In the genomic region with DNA sequence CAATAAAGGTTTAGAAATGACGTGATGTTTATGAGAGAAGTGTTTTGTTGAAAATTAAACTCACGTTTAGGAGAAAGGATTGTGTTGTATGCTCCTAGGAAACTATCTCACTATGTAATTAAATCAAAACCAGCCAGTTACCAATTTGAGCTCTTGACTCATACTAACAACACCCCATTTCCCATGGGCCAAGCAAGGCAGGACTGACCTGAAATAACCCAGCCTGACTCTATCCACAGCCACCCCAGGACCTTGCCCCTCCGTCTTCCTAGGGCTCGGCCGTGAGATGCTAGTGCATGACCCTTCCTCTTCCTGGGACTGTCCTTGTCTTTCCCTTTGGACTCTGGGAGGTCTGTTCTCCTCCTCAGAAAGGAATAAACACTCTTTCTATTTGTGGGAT, we compare ENCODE assay signal across 15 cellular contexts. TPM values are rescaled to one million over a fixed set of nuclear protein-coding genes. Genes with fewer than 3 reads are reported as not detected.
DNase-seq lines count a peak whose midpoint lies in the region; ATAC-seq and TF ChIP-seq lines count a peak whose summit lies in the region.
"Had no signal": no experiment of that assay in that cellular context is flagged by ENCODE, and none has a peak within 500 bp of the region (broad histone marks: within the 10 kb centered on the region; RNA-seq: fewer than 3 reads in every experiment).

No MANE protein-coding gene starts in this region.

- peaks cover 5 to 24% of the 10 kb centered on the region in 2 experiments; a peak in 3 of 4 replicates for H3K4me1 ChIP-seq in SK-N-SH (ENCODE audit: control insufficient read depth in 1 of 2, insufficient read depth in 2 of 2, low read depth in 1 of 2, low read length in 1 of 2)
- H3K4me1 ChIP-seq in psoas muscle, result peaks cover 3% of the 10 kb centered on the region

- TF ChIP-seq EP300 in SK-N-SH (IDR thresholded peaks at IDR 0.05; ENCODE audit: borderline replicate concordance in 1 of 2, low read depth in 1 of 2, low read length in 1 of 2), result no peak

- H3K9me2 ChIP-seq in SK-N-SH, result no peaks in the 10 kb centered on the region

- no peak overlapping the region for H3K27ac Mint-ChIP-seq in CD4-positive, alpha-beta T cell
- H3K27ac Mint-ChIP-seq in type B pancreatic cell, result no peak overlapping the region
- H3K27ac Mint-ChIP-seq in glutamatergic neuron (ENCODE audit: unreplicated experiment), result no peak overlapping the region
- H3K27ac Mint-ChIP-seq: activated CD4-positive, alpha-beta T cell treated with anti-CD3 and anti-CD28 coated beads for 36 hours; activated T-cell treated with anti-CD3 and anti-CD28 coated beads, Interleukin-2, amount 50 U/mL, for 24 hours had no signal

- TF ChIP-seq CTCF in SK-N-SH (IDR thresholded peaks at IDR 0.05), result no peak
- no peak for TF ChIP-seq CTCF in psoas muscle (IDR thresholded peaks at IDR 0.05)
- no peak for TF ChIP-seq CTCF in CD4-positive, alpha-beta T cell (IDR thresholded peaks at IDR 0.05)
- no peak for TF ChIP-seq CTCF in type B pancreatic cell (conservative IDR thresholded peaks at IDR 0.05)
- no peak for TF ChIP-seq CTCF in glutamatergic neuron (IDR thresholded peaks at IDR 0.05; ENCODE audit: partially characterized antibody, unreplicated experiment)

- no peaks in the 10 kb centered on the region for H3K27me3 ChIP-seq in SK-N-SH (ENCODE audit: insufficient read depth)
- H3K27me3 ChIP-seq in psoas muscle (ENCODE audit: insufficient read depth in 3 of 3, low read length in 2 of 3), result no peaks in the 10 kb centered on the region
- no peaks in the 10 kb centered on the region for H3K27me3 ChIP-seq in CD4-positive, alpha-beta T cell (ENCODE audit: control insufficient read depth, insufficient read depth, low read length)

- H3K36me3 Mint-ChIP-seq in CD4-positive, alpha-beta T cell (ENCODE audit: low read depth), result no peaks in the 10 kb centered on the region
- no peaks in the 10 kb centered on the region for H3K36me3 Mint-ChIP-seq in type B pancreatic cell
- H3K36me3 Mint-ChIP-seq in glutamatergic neuron (ENCODE audit: unreplicated experiment), result no peaks in the 10 kb centered on the region

- no peaks in the 10 kb centered on the region for H3K27me3 Mint-ChIP-seq in CD4-positive, alpha-beta T cell
- H3K27me3 Mint-ChIP-seq in type B pancreatic cell (no peaks in the 10 kb centered on the region), glutamatergic neuron (ENCODE audit: unreplicated experiment) (no peaks in the 10 kb centered on the region)

- H3K4me1 Mint-ChIP-seq in CD4-positive, alpha-beta T cell (ENCODE audit: low read depth), result no peaks in the 10 kb centered on the region
- H3K4me1 Mint-ChIP-seq in type B pancreatic cell (ENCODE audit: unreplicated experiment), result no peaks in the 10 kb centered on the region
- no peaks in the 10 kb centered on the region for H3K4me1 Mint-ChIP-seq in glutamatergic neuron (ENCODE audit: low read depth, unreplicated experiment)

- 35% methylated on average over 5 of the region's 5 CpGs for WGBS in SK-N-SH (ENCODE audit: low lambda C conversion rate)
- 13 to 50% (median 15%) methylated on average over 5 of the region's 5 CpGs for WGBS in psoas muscle, 3 donors

- H3K4me3 ChIP-seq in SK-N-SH (ENCODE audit: low read depth in 2 of 2, low read length in 1 of 2) (no peak overlapping the region), psoas muscle (no peak overlapping the region)

- no peak for TF ChIP-seq RAD21 in SK-N-SH (IDR thresholded peaks at IDR 0.05; ENCODE audit: low read length)

- H3K36me3 ChIP-seq in SK-N-SH (replicated peaks in 1 of 2; ENCODE audit: control insufficient read depth in 1 of 2, insufficient read depth in 2 of 2, low read length in 1 of 2), result peaks cover 0 to 5% of the 10 kb centered on the region in 2 experiments
- no peaks in the 10 kb centered on the region for H3K36me3 ChIP-seq in psoas muscle (ENCODE audit: insufficient read depth in 1 of 2, low read depth in 1 of 2)

- ATAC-seq in Right ventricle myocardium superior (ENCODE audit: poor library complexity) (peak; percentile 76), psoas muscle (peak in 3 of 4 donors; percentile 78 to 86 (median 83))
- no peak for ATAC-seq in CD4-positive, alpha-beta T cell (ENCODE audit: poor library complexity)
- ATAC-seq: activated CD4-positive, alpha-beta T cell treated with anti-CD3 and anti-CD28 coated beads for 36 hours had no signal

- no peaks in the 10 kb centered on the region for H4K20me1 ChIP-seq in SK-N-SH (ENCODE audit: insufficient read depth)

- POLR2A ChIA-PET in SK-N-SH (lab: Yijun Ruan, JAX), result no interaction called here
- POLR2A ChIA-PET in CD4-positive, alpha-beta T cell (lab: Charles Lee), result no interaction called here

- no peaks in the 10 kb centered on the region for H3K9me3 Mint-ChIP-seq in CD4-positive, alpha-beta T cell
- H3K9me3 Mint-ChIP-seq in type B pancreatic cell (no peaks in the 10 kb centered on the region), glutamatergic neuron (ENCODE audit: unreplicated experiment) (no peaks in the 10 kb centered on the region)

- peak; percentile 77 for DNase-seq in AG20443 (ENCODE audit: low spot score)
- no peak for DNase-seq in SK-N-SH
- peak; percentile 60 for DNase-seq in Right ventricle myocardium superior
- peak; percentile 44 to 81 for DNase-seq in psoas muscle
- DNase-seq in iPS-NIHi11 (ENCODE audit: low spot score), result no peak
- DNase-seq in CD4-positive, alpha-beta T cell, result no peak
- no peak for DNase-seq in type B pancreatic cell (ENCODE audit: extremely low spot score, unreplicated experiment)
- DNase-seq in glutamatergic neuron, result no peak
- DNase-seq: activated CD4-positive, alpha-beta T cell treated with anti-CD3 and anti-CD28 coated beads for 36 hours; activated T-cell treated with anti-CD3 and anti-CD28 coated beads, Interleukin-2, amount 50 U/mL, for 24 hours; amygdala; DND-41; NCI-H1417 treated with DMSO at 0.1 percent for 48 hours; RPMI8226 had no signal

- no peak overlapping the region for H2AFZ ChIP-seq in SK-N-SH (ENCODE audit: low read depth)

- H3K27ac ChIP-seq in SK-N-SH (ENCODE audit: low read depth in 2 of 2, low read length in 1 of 2) (peak overlapping the region; percentile 53 to 82; a peak in 3 of 4 replicates), psoas muscle (peak overlapping the region; percentile 7)
- no peak overlapping the region for H3K27ac ChIP-seq in CD4-positive, alpha-beta T cell (ENCODE audit: low read depth, low read length)

- no peaks in the 10 kb centered on the region for H3K9me3 ChIP-seq in SK-N-SH
- no peaks in the 10 kb centered on the region for H3K9me3 ChIP-seq in psoas muscle
- H3K9me3 ChIP-seq in CD4-positive, alpha-beta T cell (ENCODE audit: control insufficient read depth, low read length), result no peaks in the 10 kb centered on the region

- peaks cover 2% of the 10 kb centered on the region for H3F3A ChIP-seq in SK-N-SH (replicated peaks; ENCODE audit: insufficient read depth)

- CTCF ChIA-PET in SK-N-SH (lab: Yijun Ruan, JAX), result no interaction called here
- CTCF ChIA-PET in CD4-positive, alpha-beta T cell (lab: Charles Lee), result no interaction called here

- H3K79me2 ChIP-seq in SK-N-SH (ENCODE audit: insufficient read depth), result no peaks in the 10 kb centered on the region

- H3K4me2 ChIP-seq in SK-N-SH, result peak overlapping the region; percentile 55; the same call in 1 of the 2 replicates

- intact Hi-C loops in Right ventricle myocardium superior (cut with DNase I), result no loop called here
- intact Hi-C loops in psoas muscle (cut with DNase I), result loop anchor here in 1 of 2 donors (5.0 kb wide), 1 partner anchor 57 kb away; no protein-coding TSS in a partner anchor
- intact Hi-C loops in CD4-positive, alpha-beta T cell (cut with DNase I, micrococcal nuclease), result no loop called here

- no peak overlapping the region for H3K4me3 Mint-ChIP-seq in CD4-positive, alpha-beta T cell
- H3K4me3 Mint-ChIP-seq in type B pancreatic cell (no peak overlapping the region), glutamatergic neuron (ENCODE audit: unreplicated experiment) (no peak overlapping the region)
- H3K4me3 Mint-ChIP-seq: activated CD4-positive, alpha-beta T cell treated with anti-CD3 and anti-CD28 coated beads for 36 hours; activated T-cell treated with anti-CD3 and anti-CD28 coated beads, Interleukin-2, amount 50 U/mL, for 24 hours had no signal

- peak overlapping the region; percentile 31; the same call in 1 of the 2 replicates for H3K9ac ChIP-seq in SK-N-SH

TF ChIP-seq in SK-N-SH, 30 proteins besides CTCF, POLR2A, EP300 and RAD21 (continues in another document):
- TF ChIP-seq TCF12 (IDR thresholded peaks at IDR 0.05) (no peak), MXI1 (IDR thresholded peaks at IDR 0.05; ENCODE audit: low read depth, low read length) (no peak), FOXM1 (IDR thresholded peaks at IDR 0.05; ENCODE audit: low read depth) (no peak), NRF1 (IDR thresholded peaks at IDR 0.05; ENCODE audit: low read depth, low read length) (no peak), ELF1 (IDR thresholded peaks at IDR 0.05) (no peak), RXRA (IDR thresholded peaks at IDR 0.05; ENCODE audit: borderline replicate concordance, low read depth) (no peak), GABPA (IDR thresholded peaks at IDR 0.05; ENCODE audit: low read depth) (no peak), YY1 (IDR thresholded peaks at IDR 0.05; ENCODE audit: low read depth) (no peak), JUND (IDR thresholded peaks at IDR 0.05) (no peak)
- TF ChIP-seq, protein P1, sequence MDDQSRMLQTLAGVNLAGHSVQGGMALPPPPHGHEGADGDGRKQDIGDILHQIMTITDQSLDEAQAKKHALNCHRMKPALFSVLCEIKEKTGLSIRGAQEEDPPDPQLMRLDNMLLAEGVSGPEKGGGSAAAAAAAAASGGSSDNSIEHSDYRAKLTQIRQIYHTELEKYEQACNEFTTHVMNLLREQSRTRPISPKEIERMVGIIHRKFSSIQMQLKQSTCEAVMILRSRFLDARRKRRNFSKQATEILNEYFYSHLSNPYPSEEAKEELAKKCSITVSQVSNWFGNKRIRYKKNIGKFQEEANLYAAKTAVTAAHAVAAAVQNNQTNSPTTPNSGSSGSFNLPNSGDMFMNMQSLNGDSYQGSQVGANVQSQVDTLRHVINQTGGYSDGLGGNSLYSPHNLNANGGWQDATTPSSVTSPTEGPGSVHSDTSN (IDR thresholded peaks at IDR 0.05), result no peak
- TF ChIP-seq, protein P2, sequence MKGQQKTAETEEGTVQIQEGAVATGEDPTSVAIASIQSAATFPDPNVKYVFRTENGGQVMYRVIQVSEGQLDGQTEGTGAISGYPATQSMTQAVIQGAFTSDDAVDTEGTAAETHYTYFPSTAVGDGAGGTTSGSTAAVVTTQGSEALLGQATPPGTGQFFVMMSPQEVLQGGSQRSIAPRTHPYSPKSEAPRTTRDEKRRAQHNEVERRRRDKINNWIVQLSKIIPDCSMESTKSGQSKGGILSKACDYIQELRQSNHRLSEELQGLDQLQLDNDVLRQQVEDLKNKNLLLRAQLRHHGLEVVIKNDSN (IDR thresholded peaks at IDR 0.05; ENCODE audit: borderline replicate concordance, low read depth), result no peak

RNA-seq across cellular contexts. Expression of a gene that starts 16.4 kb away (rescaled TPM):
- polyA plus RNA-seq in SK-N-SH (2012; rRNA removed) (0.85 and 1.2 TPM in 2 replicates), psoas muscle (1 to 10 TPM; 1.5 to 2.7 (median 1.9) TPM)
- polyA plus RNA-seq in SK-N-SH (2012; cell fraction: cytosol; rRNA removed), result 1.2 and 1.4 TPM in 2 replicates
- 0.47 and 1.2 TPM in 2 replicates for polyA plus RNA-seq in SK-N-SH (2012; cell fraction: nucleus; rRNA removed)
- total RNA-seq in Right ventricle myocardium superior (15.6 TPM), psoas muscle (1 to 10 TPM; 4.8 to 8.3 (median 6.6) TPM), type B pancreatic cell (ENCODE audit: low replicate concordance) (2.7 and 2.9 TPM in 2 replicates), glutamatergic neuron (ENCODE audit: unreplicated experiment) (not detected)
- total RNA-seq in CD4-positive, alpha-beta T cell, result under 1 TPM; 0.34 to 0.44 TPM
- total RNA-seq: activated CD4-positive, alpha-beta T cell treated with anti-CD3 and anti-CD28 coated beads for 36 hours had no signal
- polyA plus RNA-seq: AG04450 had no signal

Comparison
In these comparisons a context has a peak if more than half of its experiments do, and no peak if none do; other contexts are left out.
1. DNase-seq: peak in AG20443 (single experiment), Right ventricle myocardium superior (single experiment) and psoas muscle (2 of 2); none in SK-N-SH (single experiment), iPS-NIHi11 (single experiment), CD4-positive, alpha-beta T cell (0 of 10), type B pancreatic cell (single experiment) and glutamatergic neuron (single experiment).